In genomic region chr2:47005687-47006086, GRCh38 we compare ENCODE assay signal across 1 cellular context.
TF ChIP-seq lines count a peak whose summit lies in the region.

No MANE protein-coding gene starts in this region.

TF ChIP-seq in K562, 482 proteins besides CTCF, POLR2A, EP300 and RAD21 (continued from another document):
- TF ChIP-seq, protein P1, sequence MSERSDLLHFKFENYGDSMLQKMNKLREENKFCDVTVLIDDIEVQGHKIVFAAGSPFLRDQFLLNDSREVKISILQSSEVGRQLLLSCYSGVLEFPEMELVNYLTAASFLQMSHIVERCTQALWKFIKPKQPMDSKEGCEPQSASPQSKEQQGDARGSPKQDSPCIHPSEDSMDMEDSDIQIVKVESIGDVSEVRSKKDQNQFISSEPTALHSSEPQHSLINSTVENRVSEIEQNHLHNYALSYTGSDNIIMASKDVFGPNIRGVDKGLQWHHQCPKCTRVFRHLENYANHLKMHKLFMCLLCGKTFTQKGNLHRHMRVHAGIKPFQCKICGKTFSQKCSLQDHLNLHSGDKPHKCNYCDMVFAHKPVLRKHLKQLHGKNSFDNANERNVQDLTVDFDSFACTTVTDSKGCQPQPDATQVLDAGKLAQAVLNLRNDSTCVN (CRISPR knock-in tag; IDR thresholded peaks at IDR 0.05) = no peak
- TF ChIP-seq RBBP5 (IDR thresholded peaks at IDR 0.05; ENCODE audit: borderline replicate concordance, insufficient read depth, low read length, poor library complexity, severe bottlenecking) (no peak), SMARCA4 (IDR thresholded peaks at IDR 0.05) (0 out of 2 replicates have a peak, but pooled peaks have one; percentile 18), TCF3 (CRISPR knock-in tag; IDR thresholded peaks at IDR 0.05) (peak; percentile 94), HDAC1 (IDR thresholded peaks at IDR 0.05) (peak in 1 of 2 experiments; percentile 37; a peak in 1 of 4 replicates), NCOR1 (IDR thresholded peaks at IDR 0.05) (peak; percentile 63), MTA2 (IDR thresholded peaks at IDR 0.05; ENCODE audit: low read depth) (peak; percentile 48; the same call in 1 of the 2 replicates), MAFG (tag; conservative IDR thresholded peaks at IDR 0.05) (no peak), CBFA2T2 (conservative IDR thresholded peaks at IDR 0.05) (peak; percentile 76), ARID1B (IDR thresholded peaks at IDR 0.05) (peak; percentile 78)
- TF ChIP-seq, protein P2, sequence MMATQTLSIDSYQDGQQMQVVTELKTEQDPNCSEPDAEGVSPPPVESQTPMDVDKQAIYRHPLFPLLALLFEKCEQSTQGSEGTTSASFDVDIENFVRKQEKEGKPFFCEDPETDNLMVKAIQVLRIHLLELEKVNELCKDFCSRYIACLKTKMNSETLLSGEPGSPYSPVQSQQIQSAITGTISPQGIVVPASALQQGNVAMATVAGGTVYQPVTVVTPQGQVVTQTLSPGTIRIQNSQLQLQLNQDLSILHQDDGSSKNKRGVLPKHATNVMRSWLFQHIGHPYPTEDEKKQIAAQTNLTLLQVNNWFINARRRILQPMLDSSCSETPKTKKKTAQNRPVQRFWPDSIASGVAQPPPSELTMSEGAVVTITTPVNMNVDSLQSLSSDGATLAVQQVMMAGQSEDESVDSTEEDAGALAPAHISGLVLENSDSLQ (IDR thresholded peaks at IDR 0.05) = peak; percentile 48; the same call in 1 of the 2 replicates
